In genomic region chr20:36793294-36794115, GRCh38 we compare ENCODE assay signal across 20 cellular contexts.
"Had no signal": no experiment of that assay in that cellular context is flagged by ENCODE, and none has a peak within 500 bp of the region (broad histone marks: within the 10 kb centered on the region; RNA-seq: fewer than 3 reads in every experiment).

No MANE protein-coding gene starts in this region.

- ATAC-seq: effector memory CD8-positive, alpha-beta T cell; gastrocnemius medialis had no signal

- H3K36me3 Mint-ChIP-seq: activated naive CD8-positive, alpha-beta T cell had no signal

- H3K4me3 ChIP-seq: adrenal gland, dorsolateral prefrontal cortex, esophagus squamous epithelium, gastrocnemius medialis had no signal

- H3K4me1 Mint-ChIP-seq: naive thymus-derived CD4-positive, alpha-beta T cell; neural crest cell had no signal

- DNase-seq: activated CD4-positive, alpha-beta T cell treated with anti-CD3 and anti-CD28 coated beads for 1 hour; activated CD4-positive, alpha-beta T cell treated with anti-CD3 and anti-CD28 coated beads, Interleukin-2, amount 50 U/mL, for 1 hour; activated naive CD4-positive, alpha-beta T cell; activated T-cell treated with anti-CD3 and anti-CD28 coated beads, Interleukin-2, amount 50 U/mL, for 1 hour; adrenal gland; central memory CD4-positive, alpha-beta T cell; dorsolateral prefrontal cortex; effector memory CD8-positive, alpha-beta T cell; esophagus squamous epithelium; gastrocnemius medialis; hippocampal formation; naive thymus-derived CD4-positive, alpha-beta T cell; stimulated activated CD4-positive, alpha-beta T cell treated with anti-CD3 and anti-CD28 coated beads, Interleukin-2, amount 100 ng/mL, for 48 hours; stimulated activated CD8-positive, alpha-beta memory T cell treated with anti-CD3 and anti-CD28 coated beads, Interleukin-4, amount 100 ng/mL, for 48 hours; stimulated activated naive CD4-positive, alpha-beta T cell; WERI-Rb-1 had no signal

- H3K27me3 ChIP-seq: adrenal gland, dorsolateral prefrontal cortex, esophagus squamous epithelium, gastrocnemius medialis had no signal

- H3K9me3 Mint-ChIP-seq: effector memory CD8-positive, alpha-beta T cell; neural crest cell had no signal

- H3K4me3 Mint-ChIP-seq: activated naive CD8-positive, alpha-beta T cell; effector memory CD8-positive, alpha-beta T cell; naive thymus-derived CD4-positive, alpha-beta T cell; neural crest cell had no signal

- H3K27me3 Mint-ChIP-seq: activated naive CD8-positive, alpha-beta T cell; effector memory CD8-positive, alpha-beta T cell; naive thymus-derived CD4-positive, alpha-beta T cell had no signal

- H3K27ac Mint-ChIP-seq: activated naive CD8-positive, alpha-beta T cell; effector memory CD8-positive, alpha-beta T cell; naive thymus-derived CD4-positive, alpha-beta T cell had no signal

- H3K9me3 ChIP-seq: adrenal gland, esophagus squamous epithelium, gastrocnemius medialis had no signal

- H3K27ac ChIP-seq: adrenal gland, esophagus squamous epithelium, gastrocnemius medialis, WERI-Rb-1 had no signal

- FAIRE-seq: astrocyte, colon had no signal
